10 cellular contexts compared by ENCODE assay signal in genomic region chr11:100955318-100955717, GRCh38.
"Had no signal": no experiment of that assay in that cellular context is flagged by ENCODE, and none has a peak within 500 bp of the region (broad histone marks: within the 10 kb centered on the region; RNA-seq: fewer than 3 reads in every experiment).

No MANE protein-coding gene starts in this region.

- ATAC-seq: GM23338, HCT116 had no signal

- H3K9me3 ChIP-seq: HAP-1 had no signal

- H3K27ac ChIP-seq: GM23248 had no signal

- DNase-seq: GM23248, GOT3, H9, HCEC 1CT, HFFc6 had no signal

- H3K9ac ChIP-seq: GM23248 had no signal

- H3K27ac Mint-ChIP-seq: GM23338, HFFc6 had no signal

- H3K4me3 ChIP-seq: GM23248, GM23338, HAP-1 had no signal

- H2AFZ ChIP-seq: GM23248, GM23338 had no signal

- H3K9me3 Mint-ChIP-seq: GM23338, H9, HFFc6 had no signal

- H3K4me3 Mint-ChIP-seq: GM23338, H9, HFFc6 had no signal

- H3K36me3 ChIP-seq: HAP-1 had no signal

- FAIRE-seq: H1, H54 had no signal
